Comparison of ENCODE assay signal across 1 cellular context in genomic region chr6:170417881-170418280, GRCh38.
TF ChIP-seq lines count a peak whose summit lies in the region.

No MANE protein-coding gene starts in this region.

TF ChIP-seq in IMR-90, 13 proteins besides CTCF, POLR2A, EP300 and RAD21 (continued from another document):
- TF ChIP-seq ELK1 (IDR thresholded peaks at IDR 0.05; ENCODE audit: borderline replicate concordance, low read depth, low read length) (no peak), SMC3 (IDR thresholded peaks at IDR 0.05; ENCODE audit: low read depth, low read length) (no peak), CHD1 (IDR thresholded peaks at IDR 0.05; ENCODE audit: low read depth, low read length) (no peak)
